ENCODE assay signal across 21 cellular contexts in the genomic region with DNA sequence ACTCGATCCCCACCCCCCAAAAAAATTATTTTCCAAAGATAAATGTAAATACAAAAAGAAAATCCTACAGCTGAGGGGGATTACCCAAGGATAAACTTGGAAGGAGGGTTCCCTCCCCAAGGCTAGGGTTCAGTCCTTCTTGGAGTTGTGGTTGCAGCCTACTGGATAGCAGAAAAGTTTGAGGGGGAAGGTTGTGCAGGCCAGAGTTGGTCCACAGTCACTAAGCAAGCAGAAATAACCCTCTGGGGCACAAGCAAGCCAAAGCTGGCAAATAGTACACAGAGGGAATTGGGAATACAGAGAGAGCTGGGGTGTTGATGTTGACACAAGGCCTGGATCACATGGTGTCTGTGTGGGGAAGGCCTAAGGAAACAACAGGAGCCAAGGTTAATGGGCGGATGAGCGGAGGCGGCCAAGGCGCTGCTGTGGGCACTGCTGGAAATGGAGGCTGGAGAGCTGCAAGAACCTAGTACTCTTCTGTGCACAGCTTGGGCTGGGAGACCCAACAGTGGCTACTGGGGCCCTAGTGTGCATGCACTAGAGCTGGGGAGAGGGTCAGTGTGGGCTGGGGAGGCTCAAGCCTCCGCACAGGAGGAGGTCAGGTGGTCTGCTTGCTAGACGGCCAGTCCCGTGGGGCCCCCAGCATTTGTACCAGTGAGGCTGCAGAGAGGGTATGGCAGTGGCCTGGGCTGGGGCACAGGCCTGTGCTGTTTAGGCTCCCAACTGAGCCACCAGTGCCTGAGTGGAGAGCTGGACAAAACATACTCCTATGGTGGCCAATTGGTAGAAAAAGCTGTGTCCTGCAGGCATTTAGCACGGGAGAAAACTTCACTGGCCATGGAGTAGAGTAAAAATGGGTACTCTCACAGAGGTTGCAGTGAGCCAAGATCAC.
"Had no signal": no experiment of that assay in that cellular context is flagged by ENCODE, and none has a peak within 500 bp of the region (broad histone marks: within the 10 kb centered on the region; RNA-seq: fewer than 3 reads in every experiment).

No MANE protein-coding gene starts in this region.

- H3K27ac Mint-ChIP-seq: dendritic cell treated with granulocyte-macrophage colony-stimulating factor and Interleukin-4, amounts not matched to agents 40 ng/mL and 50 ng/mL, for 4 days; effector memory CD8-positive, alpha-beta T cell; immature natural killer cell; naive B cell; stimulated activated effector memory CD8-positive, alpha-beta T cell treated with anti-CD3 and anti-CD28 coated beads, Interleukin-12 subunit alpha, Interleukin-12 subunit beta, amount 100 ng/mL, for 72 hours had no signal

- H3K9me3 ChIP-seq: esophagus squamous epithelium, neutrophil, psoas muscle, tibial artery had no signal

- H3K4me3 Mint-ChIP-seq: dendritic cell treated with granulocyte-macrophage colony-stimulating factor and Interleukin-4, amounts not matched to agents 40 ng/mL and 50 ng/mL, for 4 days; effector memory CD8-positive, alpha-beta T cell; immature natural killer cell; naive B cell; stimulated activated effector memory CD8-positive, alpha-beta T cell treated with anti-CD3 and anti-CD28 coated beads, Interleukin-12 subunit alpha, Interleukin-12 subunit beta, amount 100 ng/mL, for 72 hours had no signal

- ATAC-seq: effector memory CD8-positive, alpha-beta T cell; gastroesophageal sphincter; psoas muscle; stimulated activated effector memory CD8-positive, alpha-beta T cell treated with anti-CD3 and anti-CD28 coated beads, Interleukin-12 subunit alpha, Interleukin-12 subunit beta, amount 100 ng/mL, for 72 hours; stimulated activated naive CD8-positive, alpha-beta T cell treated with anti-CD3 and anti-CD28 coated beads, Interleukin-15, Interleukin-2, amounts not matched to agents 100 U/mL and 50 U/mL, for 24 hours had no signal

- DNase-seq: cerebellar nuclear complex; effector memory CD8-positive, alpha-beta T cell; esophagus squamous epithelium; foreskin fibroblast; glutamatergic neuron; immature natural killer cell; left ventricle myocardium inferior; mesendoderm; naive B cell; psoas muscle; retina; stimulated activated CD4-positive, alpha-beta T cell treated with anti-CD3 and anti-CD28 coated beads, Interleukin-2, amount 100 ng/mL, for 48 hours; stimulated activated CD8-positive, alpha-beta memory T cell treated with anti-CD3 and anti-CD28 coated beads, Interleukin-4, amount 100 ng/mL, for 48 hours; stimulated activated naive CD8-positive, alpha-beta T cell treated with anti-CD3 and anti-CD28 coated beads, Interleukin-15, Interleukin-2, amounts not matched to agents 100 U/mL and 50 U/mL, for 24 hours; tibial artery had no signal

- H3K4me3 ChIP-seq: esophagus squamous epithelium, gastroesophageal sphincter, left ventricle myocardium inferior, psoas muscle, smooth muscle cell, tibial artery had no signal

- H3K27me3 Mint-ChIP-seq: dendritic cell treated with granulocyte-macrophage colony-stimulating factor and Interleukin-4, amounts not matched to agents 40 ng/mL and 50 ng/mL, for 4 days; effector memory CD8-positive, alpha-beta T cell; naive B cell had no signal

- H3K9me3 Mint-ChIP-seq: immature natural killer cell had no signal

- H3K36me3 ChIP-seq: neutrophil had no signal

- H3K27me3 ChIP-seq: esophagus squamous epithelium, gastroesophageal sphincter, neutrophil, tibial artery had no signal

- H3K27ac ChIP-seq: epithelial cell of prostate, esophagus squamous epithelium, gastroesophageal sphincter, neutrophil, psoas muscle, tibial artery had no signal
